ENCODE assay signal across 26 cellular contexts in genomic region chr12:63906876-63907275, GRCh38.
A peak's percentile ranks its signal among the peaks of the same experiment; 100 is the strongest.
DNase-seq lines count a peak whose midpoint lies in the region; ATAC-seq, FAIRE-seq and TF ChIP-seq lines count a peak whose summit lies in the region.
"Had no signal": no experiment of that assay in that cellular context is flagged by ENCODE, and none has a peak within 500 bp of the region (broad histone marks: within the 10 kb centered on the region; RNA-seq: fewer than 3 reads in every experiment).

No MANE protein-coding gene starts in this region.

- H3K36me3 ChIP-seq in mammary epithelial cell (ENCODE audit: insufficient read depth, low read length) (no peaks in the 10 kb centered on the region), HEK293 (ENCODE audit: control insufficient read depth in 2 of 2, insufficient read depth in 1 of 2, low read length in 2 of 2) (no peaks in the 10 kb centered on the region), HepG2 (replicated peaks in 1 of 2; ENCODE audit: control insufficient read depth in 1 of 2, insufficient read depth in 2 of 2, low read length in 2 of 2) (no peaks in the 10 kb centered on the region)
- H3K36me3 ChIP-seq: BE2C, BLaER1 had no signal

- 88% methylated on average over 1 of the region's 1 CpG for WGBS in mammary epithelial cell (ENCODE audit: low coverage, missing lambda C conversion rate)
- WGBS in HepG2 (ENCODE audit: low lambda C conversion rate): 71% methylated on average over 1 of the region's 1 CpG

- in situ Hi-C loops in mammary epithelial cell (cut with MboI; ENCODE audit: low sequenced_read_pairs in 2 of 2) (no loop called here), HepG2 (cut with HindIII; ENCODE audit: extremely low pct_ligation_motif_present, low pct_unique_long_range_greater_than_20kb) (no loop called here)

- no peak overlapping the region for H3K4me3 Mint-ChIP-seq in MCF 10A (ENCODE audit: unreplicated experiment)
- peak overlapping the region; percentile 35 for H3K4me3 Mint-ChIP-seq in endothelial cell (ENCODE audit: unreplicated experiment)
- H3K4me3 Mint-ChIP-seq: CD14-positive monocyte; CD4-positive, alpha-beta memory T cell; CD4-positive, CD25-positive, alpha-beta regulatory T cell; CD8-positive, alpha-beta memory T cell had no signal

- H3K27me3 ChIP-seq in mammary epithelial cell (ENCODE audit: insufficient read depth, low read length) (no peaks in the 10 kb centered on the region), HepG2 (ENCODE audit: control insufficient read depth in 1 of 2, insufficient read depth in 2 of 2, low read length in 2 of 2) (no peaks in the 10 kb centered on the region)
- H3K27me3 ChIP-seq: BE2C, BLaER1 had no signal

- H3K9me3 Mint-ChIP-seq in MCF 10A (ENCODE audit: unreplicated experiment) (no peaks in the 10 kb centered on the region), endothelial cell (ENCODE audit: unreplicated experiment) (no peaks in the 10 kb centered on the region)

- H3K36me3 Mint-ChIP-seq in MCF 10A (ENCODE audit: insufficient read depth, unreplicated experiment) (no peaks in the 10 kb centered on the region), endothelial cell (ENCODE audit: low read depth, unreplicated experiment) (peaks cover 11% of the 10 kb centered on the region)
- H3K36me3 Mint-ChIP-seq: CD4-positive, alpha-beta memory T cell; CD4-positive, CD25-positive, alpha-beta regulatory T cell; CD8-positive, alpha-beta memory T cell had no signal

- dilution Hi-C loops in mammary epithelial cell (cut with HindIII; ENCODE audit: low sequenced_read_pairs): no loop called here

- no peak overlapping the region for H3K4me2 ChIP-seq in mammary epithelial cell (ENCODE audit: insufficient read depth, low read depth, low read length)
- H3K4me2 ChIP-seq in HepG2 (ENCODE audit: low read depth, low read length): no peak overlapping the region
- H3K4me2 ChIP-seq: BLaER1 had no signal

- no peaks in the 10 kb centered on the region for H4K20me1 ChIP-seq in mammary epithelial cell (ENCODE audit: insufficient read depth, low read length)
- no peaks in the 10 kb centered on the region for H4K20me1 ChIP-seq in HepG2 (ENCODE audit: insufficient read depth, low read length)
- H4K20me1 ChIP-seq: BLaER1 had no signal

- H2AFZ ChIP-seq in mammary epithelial cell (ENCODE audit: low read depth, low read length) (no peak overlapping the region), HepG2 (ENCODE audit: low read length) (no peak overlapping the region)

- TF ChIP-seq POLR2A in HepG2 (IDR thresholded peaks at IDR 0.05; ENCODE audit: insufficient read depth in 1 of 2, low read depth in 2 of 2, low read length in 2 of 2): no peak

- H3K27ac Mint-ChIP-seq in MCF 10A (ENCODE audit: low read depth, unreplicated experiment) (peak overlapping the region; percentile 7), endothelial cell (ENCODE audit: unreplicated experiment) (peak overlapping the region; percentile 41)
- H3K27ac Mint-ChIP-seq: CD14-positive monocyte; CD4-positive, alpha-beta memory T cell; CD4-positive, CD25-positive, alpha-beta regulatory T cell; CD8-positive, alpha-beta memory T cell had no signal

- BruUV-seq in MCF 10A (replicated peaks; lab: Mats Ljungman, UMichigan): no TSS peak
- BruUV-seq in mammary epithelial cell (replicated peaks; lab: Mats Ljungman, UMichigan): no TSS peak
- no TSS peak for BruUV-seq in HepG2 (replicated peaks; lab: Mats Ljungman, UMichigan)

- intact Hi-C loops in MCF 10A (cut with micrococcal nuclease) (no loop called here), mammary epithelial cell (cut with micrococcal nuclease) (no loop called here), HepG2 (cut with micrococcal nuclease; ENCODE audit: unreplicated experiment) (no loop called here)

- H3K9me3 ChIP-seq in mammary epithelial cell (replicated peaks; ENCODE audit: insufficient read depth, low read length) (no peaks in the 10 kb centered on the region), HEK293 (ENCODE audit: control insufficient read depth, insufficient read depth, low read depth, low read length) (no peaks in the 10 kb centered on the region), HepG2 (ENCODE audit: low read length) (no peaks in the 10 kb centered on the region)
- H3K9me3 ChIP-seq: BE2C had no signal

- TF ChIP-seq CTCF in MCF 10A (IDR thresholded peaks at IDR 0.05; ENCODE audit: unreplicated experiment) (no peak), mammary epithelial cell (conservative IDR thresholded peaks at IDR 0.05 in 1 of 2, IDR thresholded peaks at IDR 0.05 in 1 of 2; ENCODE audit: extremely low read depth in 1 of 2, insufficient read depth in 1 of 2, low read depth in 1 of 2, low read length in 2 of 2) (no peak), HEK293 (tag by site-specific recombination; IDR thresholded peaks at IDR 0.05) (no peak), endothelial cell (IDR thresholded peaks at IDR 0.05; ENCODE audit: unreplicated experiment) (no peak), HepG2 (CRISPR knock-in tag; IDR thresholded peaks at IDR 0.05) (no peak)

- H3K79me2 ChIP-seq in mammary epithelial cell (ENCODE audit: insufficient read depth, low read length) (peaks cover 95% of the 10 kb centered on the region), HepG2 (ENCODE audit: insufficient read depth, low read length) (peaks cover 3% of the 10 kb centered on the region)

- peaks cover 11% of the 10 kb centered on the region for H3K4me1 ChIP-seq in mammary epithelial cell (ENCODE audit: insufficient read depth, low read length)
- H3K4me1 ChIP-seq in HEK293 (ENCODE audit: control insufficient read depth, insufficient read depth, low read length): peaks cover 2% of the 10 kb centered on the region; the same call in 1 of the 2 replicates
- no peaks in the 10 kb centered on the region for H3K4me1 ChIP-seq in HepG2 (ENCODE audit: insufficient read depth, low read length)
- H3K4me1 ChIP-seq: BLaER1 had no signal

- no peak for TF ChIP-seq RAD21 in HepG2 (CRISPR knock-in tag; IDR thresholded peaks at IDR 0.05)

- TF ChIP-seq EP300 in HepG2 (IDR thresholded peaks at IDR 0.05; ENCODE audit: low read depth in 2 of 2, low read length in 2 of 2) (no peak), HepG2 (CRISPR knock-in tag; IDR thresholded peaks at IDR 0.05; ENCODE audit: borderline replicate concordance) (no peak)

- H3K4me3 ChIP-seq in mammary epithelial cell (replicated peaks in 1 of 3; ENCODE audit: insufficient read depth in 1 of 3, low read depth in 2 of 3, low read length in 3 of 3): no peak overlapping the region
- H3K4me3 ChIP-seq in HEK293 (ENCODE audit: low read depth, low read length): no peak overlapping the region
- no peak overlapping the region for H3K4me3 ChIP-seq in HepG2 (replicated peaks in 1 of 3; ENCODE audit: insufficient read depth in 1 of 3, low read depth in 2 of 3, low read length in 3 of 3)
- H3K4me3 ChIP-seq: BLaER1, GM12878 had no signal

- H3K4me1 Mint-ChIP-seq in MCF 10A (ENCODE audit: insufficient read depth, unreplicated experiment) (peaks cover 30% of the 10 kb centered on the region), endothelial cell (ENCODE audit: unreplicated experiment) (peaks cover 34% of the 10 kb centered on the region)
- H3K4me1 Mint-ChIP-seq: CD4-positive, alpha-beta memory T cell; CD4-positive, CD25-positive, alpha-beta regulatory T cell; CD8-positive, alpha-beta memory T cell had no signal

- no peak for ATAC-seq in HepG2
- ATAC-seq: GM12878 had no signal

- H3K27ac ChIP-seq in mammary epithelial cell (ENCODE audit: insufficient read depth, low read depth, low read length) (no peak overlapping the region), HEK293 (ENCODE audit: extremely low read depth, low read depth, low read length) (no peak overlapping the region), HepG2 (ENCODE audit: extremely low read length, insufficient read depth, low read length) (no peak overlapping the region)
- H3K27ac ChIP-seq: 22Rv1, BLaER1 had no signal

- DNase-seq in MCF 10A (ENCODE audit: unreplicated experiment) (no peak), mammary epithelial cell (no peak), endothelial cell (ENCODE audit: low spot score) (no peak), HepG2 (ENCODE audit: low spot score) (no peak)
- DNase-seq in stimulated activated CD4-positive, alpha-beta T cell treated with anti-CD3 and anti-CD28 coated beads, Interleukin-4, amount 100 ng/mL, for 4 hours: no peak
- DNase-seq: ACHN; BE2C; C1 segment of cervical spinal cord; CD4-positive, alpha-beta memory T cell; CD4-positive, CD25-positive, alpha-beta regulatory T cell; CD8-positive, alpha-beta memory T cell; COR-L47; DMS 273 treated with DMSO at 0.1 percent for 48 hours; DMS153; DMS53; DMS79; DND-41; EL; GDM1 had no signal

- POLR2A ChIA-PET in MCF 10A (lab: Yijun Ruan, JAX): interaction anchor here (1.0 to 2.2 kb wide), 4 partner anchors 10 to 253 kb away, joined by 3 to 30 read pairs (median 4); no protein-coding TSS in a partner anchor
- POLR2A ChIA-PET in HEK293 (lab: Yijun Ruan, JAX): no interaction called here
- POLR2A ChIA-PET in HepG2 (lab: Yijun Ruan, JAX): no interaction called here

- FAIRE-seq in HepG2 (lab: Jason Lieb, UNC): no peak
- FAIRE-seq: GM12878, GM12892, GM18507 had no signal

- H3K9ac ChIP-seq in mammary epithelial cell (ENCODE audit: insufficient read depth, low read length): no peak overlapping the region
- no peak overlapping the region for H3K9ac ChIP-seq in HepG2 (ENCODE audit: insufficient read depth, low read depth, low read length)
- H3K9ac ChIP-seq: BLaER1 had no signal

- H3K27me3 Mint-ChIP-seq in MCF 10A (ENCODE audit: insufficient read depth, unreplicated experiment): no peaks in the 10 kb centered on the region
- peaks cover 1% of the 10 kb centered on the region for H3K27me3 Mint-ChIP-seq in endothelial cell (ENCODE audit: unreplicated experiment)

- CTCF ChIA-PET in MCF 10A (lab: Yijun Ruan, JAX): interaction anchor here (0.6 to 0.7 kb wide), 2 partner anchors 352 to 613 kb away, joined by 3 to 4 read pairs; no protein-coding TSS in a partner anchor
- CTCF ChIA-PET in mammary epithelial cell (lab: Charles Lee; ENCODE audit: low non-redundant PET): no interaction called here
- CTCF ChIA-PET in HEK293 (lab: Yijun Ruan, JAX): no interaction called here
- CTCF ChIA-PET in HepG2 (lab: Yijun Ruan, JAX; ENCODE audit: low intra/inter-chr PET ratio, low total read pairs): no interaction called here

TF ChIP-seq in HEK293, 187 proteins besides CTCF, POLR2A, EP300 and RAD21 (continues in another document):
- TF ChIP-seq WT1 (tag by site-specific recombination; IDR thresholded peaks at IDR 0.05) (no peak), ZNF561 (tag by site-specific recombination; IDR thresholded peaks at IDR 0.05; ENCODE audit: borderline replicate concordance) (no peak), ZNF132 (tag by site-specific recombination; IDR thresholded peaks at IDR 0.05; ENCODE audit: borderline replicate concordance) (no peak), ZNF184 (tag by site-specific recombination; IDR thresholded peaks at IDR 0.05) (peak; percentile 98), KLF10 (tag by site-specific recombination; IDR thresholded peaks at IDR 0.05) (no peak)

TF ChIP-seq in HepG2, 621 proteins besides CTCF, POLR2A, EP300 and RAD21 (continues in another document):
- TF ChIP-seq NFRKB (IDR thresholded peaks at IDR 0.05) (no peak), POGZ (CRISPR knock-in tag; IDR thresholded peaks at IDR 0.05) (no peak)
